ENCODE assay signal across 1 cellular context in genomic region chr6:30893001-30893591, GRCh38.
A peak's percentile ranks its signal among the peaks of the same experiment; 100 is the strongest.
TF ChIP-seq lines count a peak whose summit lies in the region.

No MANE protein-coding gene starts in this region.

TF ChIP-seq in K562, 482 proteins besides CTCF, POLR2A, EP300 and RAD21:
- TF ChIP-seq ZBTB33 (CRISPR knock-in tag; IDR thresholded peaks at IDR 0.05) (peak; percentile 92), POLR2G (IDR thresholded peaks at IDR 0.05; ENCODE audit: low read depth, low read length) (peak; percentile 48; the same call in 1 of the 2 replicates), RBFOX2 (IDR thresholded peaks at IDR 0.05; ENCODE audit: low read depth, low read length) (0 out of 2 replicates have a peak, but pooled peaks have one; percentile 33), MCM7 (IDR thresholded peaks at IDR 0.05) (no peak), CEBPG (CRISPR knock-in tag; IDR thresholded peaks at IDR 0.05) (0 out of 2 replicates have a peak, but pooled peaks have one; percentile 9), CEBPG (tag; conservative IDR thresholded peaks at IDR 0.05 in 1 of 2, IDR thresholded peaks at IDR 0.05 in 1 of 2) (no peak), TFAP4 (CRISPR knock-in tag; IDR thresholded peaks at IDR 0.05; ENCODE audit: borderline replicate concordance) (peak; percentile 30; the same call in 1 of the 2 replicates), ZBTB7A (IDR thresholded peaks at IDR 0.05; ENCODE audit: borderline replicate concordance, control insufficient read depth, low read depth, low read length) (peak; percentile 42; the same call in 1 of the 2 replicates), NR3C1 (CRISPR knock-in tag; IDR thresholded peaks at IDR 0.05) (no peak)
TF ChIP-seq in K562: peak in this region for 6.
